In genomic region chr3:187975571-187976360, GRCh38 we compare ENCODE assay signal across 9 cellular contexts.
DNase-seq lines count a peak whose midpoint lies in the region; ATAC-seq, FAIRE-seq and TF ChIP-seq lines count a peak whose summit lies in the region.
"Had no signal": no experiment of that assay in that cellular context is flagged by ENCODE, and none has a peak within 500 bp of the region (broad histone marks: within the 10 kb centered on the region; RNA-seq: fewer than 3 reads in every experiment).

No MANE protein-coding gene starts in this region.

- no peak for TF ChIP-seq RAD21 in GM12878 (IDR thresholded peaks at IDR 0.05; ENCODE audit: insufficient read depth, low read depth, low read length)

- DNase-seq in EH (ENCODE audit: low read depth) (peak; percentile 32), GM12878 (ENCODE audit: low read depth, low spot score) (no peak), sciatic nerve (ENCODE audit: low spot score) (no peak), NCI-H345 treated with DMSO at 0.1 percent for 48 hours (lab: John Stamatoyannopoulos, UW; ENCODE audit: unreplicated experiment) (no peak), GM13977 (ENCODE audit: low spot score) (no peak)
- DNase-seq: NCI-H1092 had no signal

- FAIRE-seq in GM12878 (lab: Jason Lieb, UNC): no peak

- TF ChIP-seq CTCF in OCI-LY3 (IDR thresholded peaks at IDR 0.05; ENCODE audit: low read depth, low read length) (no peak), GM12878 (IDR thresholded peaks at IDR 0.05 in 2 of 3, conservative IDR thresholded peaks at IDR 0.05 in 1 of 3; ENCODE audit: control insufficient read depth in 2 of 3, extremely low read depth in 1 of 3, insufficient read depth in 1 of 3, low read depth in 3 of 3, low read length in 3 of 3) (no peak), GM13977 (IDR thresholded peaks at IDR 0.05; ENCODE audit: extremely low read depth, insufficient read depth, missing control alignments) (no peak)

- H4K20me1 ChIP-seq in OCI-LY3 (ENCODE audit: insufficient read depth, low read length) (no peaks in the 10 kb centered on the region), GM12878 (ENCODE audit: control insufficient read depth, insufficient read depth) (no peaks in the 10 kb centered on the region)

- H3K27ac ChIP-seq in OCI-LY3 (ENCODE audit: low read length) (peak overlapping the region; percentile 87), GM12878 (ENCODE audit: control insufficient read depth, insufficient read depth) (no peak overlapping the region)

- RAD21 ChIA-PET in GM12878 (lab: Charles Lee; ENCODE audit: unreplicated experiment): no interaction called here

- H3K9me3 ChIP-seq in OCI-LY3 (ENCODE audit: insufficient read depth, low read length) (peaks cover 34% of the 10 kb centered on the region; the same call in 1 of the 2 replicates), GM12878 (replicated peaks; ENCODE audit: control insufficient read depth, insufficient read depth, low read length) (no peaks in the 10 kb centered on the region; the same call in 2 of the 3 replicates)

- ATAC-seq in GM12878 (peak; percentile 47), sciatic nerve (peak; percentile 70), HG03571 (IDR thresholded peaks at IDR 0.05; ENCODE audit: unreplicated experiment) (no peak), GM19328 (IDR thresholded peaks at IDR 0.05; ENCODE audit: unreplicated experiment) (no peak)

- in situ Hi-C loops in GM12878 (cut with MboI) (no loop called here), GM13977 (cut with MboI; ENCODE audit: low pct_unique_long_range_greater_than_20kb, low sequenced_read_pairs, unreplicated experiment) (no loop called here)

- TF ChIP-seq POLR2A in GM12878 (IDR thresholded peaks at IDR 0.05; ENCODE audit: low read depth, low read length): no peak

- no TSS peak for BruUV-seq in GM12878 (replicated peaks; lab: Mats Ljungman, UMichigan)

- H3K4me1 ChIP-seq in OCI-LY3 (ENCODE audit: low read length) (peaks cover 94% of the 10 kb centered on the region), GM12878 (ENCODE audit: control insufficient read depth, insufficient read depth, low read length) (peaks cover 14% of the 10 kb centered on the region)

- H3K36me3 ChIP-seq in OCI-LY3 (replicated peaks; ENCODE audit: low read depth, low read length) (peaks cover 4% of the 10 kb centered on the region), GM12878 (ENCODE audit: control insufficient read depth in 2 of 2, insufficient read depth in 2 of 2, low read length in 1 of 2) (no peaks in the 10 kb centered on the region)

- WGBS in GM12878 (ENCODE audit: insufficient coverage, insufficient replicate concordance, low lambda C conversion rate, missing lambda C conversion rate): 9% methylated on average over 7 of the region's 7 CpGs

- SMC1A ChIA-PET in GM12878 (lab: Charles Lee; ENCODE audit: uncharacterized antibody, unreplicated experiment): interaction anchor here (0.9 to 1.4 kb wide), 3 partner anchors 58 to 226 kb away, joined by 3 to 6 read pairs (median 3); no protein-coding TSS in a partner anchor

- peak overlapping the region; percentile 51 for H3K9ac ChIP-seq in OCI-LY3 (ENCODE audit: low read length)
- no peak overlapping the region for H3K9ac ChIP-seq in GM12878 (ENCODE audit: control insufficient read depth, insufficient read depth, low read length)

- H3K27me3 ChIP-seq in OCI-LY3 (ENCODE audit: low read depth, low read length) (peaks cover 34% of the 10 kb centered on the region), GM12878 (replicated peaks in 1 of 2; ENCODE audit: control insufficient read depth in 2 of 2, insufficient read depth in 2 of 2, low read length in 1 of 2) (peaks cover 2 to 4% of the 10 kb centered on the region in 2 experiments; a peak in 3 of 4 replicates)

- intact Hi-C loops in GM12878 (cut with micrococcal nuclease; ENCODE audit: unreplicated experiment): loop anchor here (10.0 kb wide), 1 partner anchor 231 kb away; the partner anchor contains the start of gene BCL6
- intact Hi-C loops in sciatic nerve (cut with DNase I): no loop called here

- CTCF ChIA-PET in GM12878 (lab: Yijun Ruan, JAX): interaction anchor here (0.6 to 2.1 kb wide), 3 partner anchors 16 to 227 kb away, joined by 4 to 10 read pairs (median 6); no protein-coding TSS in a partner anchor

- H3K4me2 ChIP-seq in OCI-LY3 (ENCODE audit: low read length) (peak overlapping the region; percentile 85), GM12878 (ENCODE audit: control insufficient read depth, insufficient read depth) (peak overlapping the region; percentile 46; the same call in 1 of the 2 replicates)

- no peaks in the 10 kb centered on the region for H3K79me2 ChIP-seq in OCI-LY3 (ENCODE audit: low read length)
- H3K79me2 ChIP-seq in GM12878 (ENCODE audit: control insufficient read depth, insufficient read depth, low read length): no peaks in the 10 kb centered on the region

- H2AFZ ChIP-seq in OCI-LY3 (ENCODE audit: low read depth, low read length) (no peak overlapping the region), GM12878 (ENCODE audit: control insufficient read depth, low read depth, low read length) (no peak overlapping the region)

- H3K4me3 ChIP-seq in OCI-LY3 (ENCODE audit: low read length) (peak overlapping the region; percentile 67), GM12878 (0 out of 2 replicates have a peak overlapping the region, but pooled peaks have one; percentile 16)

- no peak for TF ChIP-seq EP300 in GM12878 (IDR thresholded peaks at IDR 0.05; ENCODE audit: borderline replicate concordance in 1 of 2, control insufficient read depth in 1 of 2, low read depth in 2 of 2, low read length in 2 of 2)

- POLR2A ChIA-PET in GM12878 (lab: Charles Lee): no interaction called here

TF ChIP-seq in GM12878, 131 proteins besides CTCF, POLR2A, EP300 and RAD21:
- no peak for TF ChIP-seq MTA2 (IDR thresholded peaks at IDR 0.05; ENCODE audit: low read depth)
- TF ChIP-seq BACH1 (IDR thresholded peaks at IDR 0.05; ENCODE audit: borderline replicate concordance): no peak
- TF ChIP-seq FOXM1 (IDR thresholded peaks at IDR 0.05; ENCODE audit: low read depth, low read length): no peak
- no peak for TF ChIP-seq SMC3 (IDR thresholded peaks at IDR 0.05; ENCODE audit: borderline replicate concordance, low read length)
- TF ChIP-seq ZBED1 (IDR thresholded peaks at IDR 0.05; ENCODE audit: borderline replicate concordance): no peak

Comparison
In these comparisons a context has a peak if more than half of its experiments do, and no peak if none do; other contexts are left out.
1. ATAC-seq: peak in GM12878 (single experiment) and sciatic nerve (single experiment); none in HG03571 (single experiment) and GM19328 (single experiment).